ENCODE assay signal across 27 cellular contexts in the genomic region with DNA sequence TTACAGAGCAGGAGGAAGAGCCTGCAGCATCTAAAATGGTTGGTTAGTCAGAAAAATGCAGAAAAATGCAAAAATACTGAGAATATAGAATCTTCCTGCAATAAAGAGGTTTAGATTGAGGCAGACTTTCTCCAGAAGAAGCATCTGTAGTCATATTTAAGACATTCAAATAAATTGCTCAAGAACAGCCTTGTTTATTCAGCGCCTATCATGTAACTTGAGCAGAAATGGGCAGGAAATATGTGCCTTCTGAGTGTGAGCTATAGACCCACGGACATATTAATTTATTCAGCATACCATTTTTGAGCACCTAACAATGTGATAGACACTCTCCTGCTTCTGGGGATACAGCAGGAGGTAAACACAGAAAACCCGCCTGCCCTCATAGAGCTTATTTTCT.
DNase-seq lines count a peak whose midpoint lies in the region; ATAC-seq and TF ChIP-seq lines count a peak whose summit lies in the region.
"Had no signal": no experiment of that assay in that cellular context is flagged by ENCODE, and none has a peak within 500 bp of the region (broad histone marks: within the 10 kb centered on the region; RNA-seq: fewer than 3 reads in every experiment).

No MANE protein-coding gene starts in this region.

- no peaks in the 10 kb centered on the region for H3K36me3 ChIP-seq in mucosa of descending colon (ENCODE audit: low read depth)
- H3K36me3 ChIP-seq: BLaER1, neutrophil, prostate gland, suprapubic skin, upper lobe of left lung had no signal

- peak overlapping the region; percentile 87 to 93 for H3K27ac Mint-ChIP-seq in natural killer cell treated with Interleukin-12 subunit alpha and Interleukin-12 subunit beta and Interleukin-15 and Interleukin-18, amount 100 ng/mL, for 72 hours
- H3K27ac Mint-ChIP-seq in natural killer cell: peak overlapping the region in 1 of 2 donors; percentile 34
- H3K27ac Mint-ChIP-seq in activated naive CD8-positive, alpha-beta T cell treated with anti-CD3 and anti-CD28 coated beads for 36 hours: peak overlapping the region; percentile 99
- H3K27ac Mint-ChIP-seq in stimulated activated naive CD8-positive, alpha-beta T cell treated with anti-CD3 and anti-CD28 coated beads, Interleukin-15, amount 100 ng/mL, for 72 hours: peak overlapping the region; percentile 97 to 99
- H3K27ac Mint-ChIP-seq: activated CD8-positive, alpha-beta T cell treated with anti-CD3 and anti-CD28 coated beads, Interleukin-2, amount 10 ng/mL, durations not matched to agents 7 days and 5 days had no signal

- H3K9me3 Mint-ChIP-seq in natural killer cell treated with Interleukin-12 subunit alpha and Interleukin-12 subunit beta and Interleukin-15 and Interleukin-18, amount 100 ng/mL, for 72 hours: peaks cover 2% of the 10 kb centered on the region
- no peaks in the 10 kb centered on the region for H3K9me3 Mint-ChIP-seq in natural killer cell
- H3K9me3 Mint-ChIP-seq in activated naive CD8-positive, alpha-beta T cell treated with anti-CD3 and anti-CD28 coated beads for 36 hours: peaks cover 5% of the 10 kb centered on the region
- peaks cover 5 to 13% of the 10 kb centered on the region in 2 donors for H3K9me3 Mint-ChIP-seq in stimulated activated naive CD8-positive, alpha-beta T cell treated with anti-CD3 and anti-CD28 coated beads, Interleukin-15, amount 100 ng/mL, for 72 hours

- DNase-seq in natural killer cell treated with Interleukin-12 subunit alpha and Interleukin-12 subunit beta and Interleukin-15 and Interleukin-18, amount 100 ng/mL, for 72 hours (ENCODE audit: low spot score): no peak
- no peak for DNase-seq in natural killer cell
- DNase-seq in activated naive CD8-positive, alpha-beta T cell treated with anti-CD3 and anti-CD28 coated beads for 36 hours: no peak
- DNase-seq in fibroblast of peridontal ligament (ENCODE audit: extremely low read depth): peak; percentile 51
- DNase-seq in stimulated activated naive CD8-positive, alpha-beta T cell treated with anti-CD3 and anti-CD28 coated beads, Interleukin-15, amount 100 ng/mL, for 72 hours: no peak
- no peak for DNase-seq in mucosa of descending colon
- DNase-seq: activated CD4-positive, CD25-positive, alpha-beta regulatory T cell treated with anti-CD3 and anti-CD28 coated beads, Interleukin-2, amount 50 U/mL, for 72 hours; activated CD8-positive, alpha-beta T cell treated with anti-CD3 and anti-CD28 coated beads, Interleukin-2, amount 10 ng/mL, durations not matched to agents 7 days and 5 days; activated gamma-delta T cell; DMS 273 treated with DMSO at 0.1 percent for 48 hours; effector CD8-positive, alpha-beta T cell; glutamatergic neuron; mesendoderm; NCI-H1417; NCI-H2029; NCI-H526; NK-92 treated with Interleukin-12 subunit alpha and Interleukin-12 subunit beta, amount 100 ng/mL, for 24 hours; SK-N-SH; stimulated activated CD4-positive, alpha-beta T cell treated with anti-CD3 and anti-CD28 coated beads, Interleukin-4, amount 100 ng/mL, for 1 hour; upper lobe of left lung had no signal

- peaks cover 10% of the 10 kb centered on the region for H3K36me3 Mint-ChIP-seq in natural killer cell treated with Interleukin-12 subunit alpha and Interleukin-12 subunit beta and Interleukin-15 and Interleukin-18, amount 100 ng/mL, for 72 hours
- no peaks in the 10 kb centered on the region for H3K36me3 Mint-ChIP-seq in natural killer cell
- peaks cover 9% of the 10 kb centered on the region for H3K36me3 Mint-ChIP-seq in activated naive CD8-positive, alpha-beta T cell treated with anti-CD3 and anti-CD28 coated beads for 36 hours

- H3K4me1 ChIP-seq in mucosa of descending colon (ENCODE audit: low read depth): no peaks in the 10 kb centered on the region
- H3K4me1 ChIP-seq: prostate gland had no signal

- TF ChIP-seq CTCF in natural killer cell (IDR thresholded peaks at IDR 0.05) (no peak), mucosa of descending colon (IDR thresholded peaks at IDR 0.05) (no peak)

- H3K4me3 Mint-ChIP-seq in natural killer cell treated with Interleukin-12 subunit alpha and Interleukin-12 subunit beta and Interleukin-15 and Interleukin-18, amount 100 ng/mL, for 72 hours: peak overlapping the region; percentile 81
- no peak overlapping the region for H3K4me3 Mint-ChIP-seq in natural killer cell
- no peak overlapping the region for H3K4me3 Mint-ChIP-seq in activated naive CD8-positive, alpha-beta T cell treated with anti-CD3 and anti-CD28 coated beads for 36 hours
- no peak overlapping the region for H3K4me3 Mint-ChIP-seq in stimulated activated naive CD8-positive, alpha-beta T cell treated with anti-CD3 and anti-CD28 coated beads, Interleukin-15, amount 100 ng/mL, for 72 hours
- H3K4me3 Mint-ChIP-seq: activated CD8-positive, alpha-beta T cell treated with anti-CD3 and anti-CD28 coated beads, Interleukin-2, amount 10 ng/mL, durations not matched to agents 7 days and 5 days had no signal

- intact Hi-C loops in natural killer cell (cut with micrococcal nuclease) (loop anchor here (10.0 kb wide), 1 partner anchor 119 kb away; no protein-coding TSS in a partner anchor), mucosa of descending colon (cut with DNase I, micrococcal nuclease) (no loop called here)

- no peak for ATAC-seq in natural killer cell treated with Interleukin-12 subunit alpha and Interleukin-12 subunit beta and Interleukin-15 and Interleukin-18, amount 100 ng/mL, for 72 hours
- ATAC-seq in natural killer cell (no peak), mucosa of descending colon (no peak), HG03159 (IDR thresholded peaks at IDR 0.05; ENCODE audit: unreplicated experiment) (no peak)
- ATAC-seq in stimulated activated naive CD8-positive, alpha-beta T cell treated with anti-CD3 and anti-CD28 coated beads, Interleukin-15, amount 100 ng/mL, for 72 hours: no peak
- ATAC-seq: left lobe of liver, sciatic nerve had no signal

- no peak overlapping the region for H3K4me3 ChIP-seq in mucosa of descending colon
- H3K4me3 ChIP-seq: BLaER1, prostate gland, suprapubic skin, upper lobe of left lung had no signal

- H3K27me3 Mint-ChIP-seq in natural killer cell treated with Interleukin-12 subunit alpha and Interleukin-12 subunit beta and Interleukin-15 and Interleukin-18, amount 100 ng/mL, for 72 hours: no peaks in the 10 kb centered on the region
- H3K27me3 Mint-ChIP-seq in natural killer cell (ENCODE audit: low read depth in 2 of 2): peaks cover 0 to 2% of the 10 kb centered on the region in 2 donors
- no peaks in the 10 kb centered on the region for H3K27me3 Mint-ChIP-seq in activated naive CD8-positive, alpha-beta T cell treated with anti-CD3 and anti-CD28 coated beads for 36 hours
- no peaks in the 10 kb centered on the region for H3K27me3 Mint-ChIP-seq in stimulated activated naive CD8-positive, alpha-beta T cell treated with anti-CD3 and anti-CD28 coated beads, Interleukin-15, amount 100 ng/mL, for 72 hours

- peaks cover 63 to 78% of the 10 kb centered on the region in 2 donors for H3K4me1 Mint-ChIP-seq in natural killer cell treated with Interleukin-12 subunit alpha and Interleukin-12 subunit beta and Interleukin-15 and Interleukin-18, amount 100 ng/mL, for 72 hours (ENCODE audit: low read depth in 2 of 2)
- peaks cover 24 to 43% of the 10 kb centered on the region in 2 donors for H3K4me1 Mint-ChIP-seq in natural killer cell
- H3K4me1 Mint-ChIP-seq in activated naive CD8-positive, alpha-beta T cell treated with anti-CD3 and anti-CD28 coated beads for 36 hours: peaks cover 59% of the 10 kb centered on the region
- peaks cover 62% of the 10 kb centered on the region for H3K4me1 Mint-ChIP-seq in stimulated activated naive CD8-positive, alpha-beta T cell treated with anti-CD3 and anti-CD28 coated beads, Interleukin-15, amount 100 ng/mL, for 72 hours

- no peaks in the 10 kb centered on the region for H3K9me3 ChIP-seq in mucosa of descending colon
- H3K9me3 ChIP-seq: neutrophil, prostate gland, SK-N-SH, suprapubic skin, upper lobe of left lung had no signal
